In genomic region chr12:80941916-80942315, GRCh38 we compare ENCODE assay signal across 16 cellular contexts.
DNase-seq lines count a peak whose midpoint lies in the region; ATAC-seq and TF ChIP-seq lines count a peak whose summit lies in the region.
"Had no signal": no experiment of that assay in that cellular context is flagged by ENCODE, and none has a peak within 500 bp of the region (broad histone marks: within the 10 kb centered on the region; RNA-seq: fewer than 3 reads in every experiment).

No MANE protein-coding gene starts in this region.

- peak; percentile 3 for DNase-seq in GM03348 (ENCODE audit: low spot score)
- DNase-seq in HL-60 (ENCODE audit: low read depth in 1 of 2, low spot score in 1 of 2) = no peak
- DNase-seq in adipocyte (ENCODE audit: low read depth) = peak; percentile 18
- no peak for DNase-seq in NCI-H526 (lab: John Stamatoyannopoulos, UW)
- no peak for DNase-seq in stimulated activated naive CD8-positive, alpha-beta T cell treated with anti-CD3 and anti-CD28 coated beads, Interleukin-15, amount 100 ng/mL, for 72 hours
- DNase-seq: DND-41, H7, NCI-H1105 treated with DMSO at 0.1 percent for 48 hours, NCI-H1694, NCI-H2227 treated with DMSO at 0.1 percent for 48 hours, NCI-H524, PC-9, SJCRH30 had no signal

- H3K4me3 ChIP-seq in HL-60 (replicated peaks; ENCODE audit: insufficient read depth, low read length) (no peak overlapping the region), adipocyte (ENCODE audit: low read length) (no peak overlapping the region), neutrophil (ENCODE audit: low read depth in 1 of 2, low read length in 1 of 2) (no peak overlapping the region)
- H3K4me3 ChIP-seq: PC-9, SJCRH30 had no signal

- ATAC-seq in stimulated activated naive CD8-positive, alpha-beta T cell treated with anti-CD3 and anti-CD28 coated beads, Interleukin-15, amount 100 ng/mL, for 72 hours = no peak
- no peak for ATAC-seq in HG02973 (IDR thresholded peaks at IDR 0.05; ENCODE audit: unreplicated experiment)

- H3K27me3 ChIP-seq in HL-60 (ENCODE audit: insufficient read depth, poor library complexity, severe bottlenecking) = no peaks in the 10 kb centered on the region
- H3K27me3 ChIP-seq in adipocyte (replicated peaks; ENCODE audit: control insufficient read depth, insufficient read depth, low read length) = no peaks in the 10 kb centered on the region
- no peaks in the 10 kb centered on the region for H3K27me3 ChIP-seq in neutrophil
- H3K27me3 ChIP-seq: SJCRH30 had no signal

- no peaks in the 10 kb centered on the region for H3K4me1 Mint-ChIP-seq in stimulated activated naive CD8-positive, alpha-beta T cell treated with anti-CD3 and anti-CD28 coated beads, Interleukin-15, amount 100 ng/mL, for 72 hours

- H3K9me3 Mint-ChIP-seq in stimulated activated naive CD8-positive, alpha-beta T cell treated with anti-CD3 and anti-CD28 coated beads, Interleukin-15, amount 100 ng/mL, for 72 hours = no peaks in the 10 kb centered on the region
- H3K9me3 Mint-ChIP-seq: CD14-positive monocyte had no signal

- peaks cover 18% of the 10 kb centered on the region for H3K27me3 Mint-ChIP-seq in stimulated activated naive CD8-positive, alpha-beta T cell treated with anti-CD3 and anti-CD28 coated beads, Interleukin-15, amount 100 ng/mL, for 72 hours

- H3K9me3 ChIP-seq in adipocyte (ENCODE audit: control insufficient read depth, low read length) (no peaks in the 10 kb centered on the region), neutrophil (no peaks in the 10 kb centered on the region)
- H3K9me3 ChIP-seq: SJCRH30 had no signal

- peaks cover 12% of the 10 kb centered on the region for H3K4me1 ChIP-seq in adipocyte (ENCODE audit: control insufficient read depth, insufficient read depth, low read length)
- H3K4me1 ChIP-seq in neutrophil (ENCODE audit: control insufficient read depth in 1 of 2, insufficient read depth in 1 of 2, low read depth in 1 of 2, low read length in 1 of 2) = peaks cover 61 to 63% of the 10 kb centered on the region in 2 experiments

- TF ChIP-seq CTCF in HL-60 (IDR thresholded peaks at IDR 0.05; ENCODE audit: insufficient read depth, low read length) (no peak), neutrophil (IDR thresholded peaks at IDR 0.05) (no peak)

- H3K9ac ChIP-seq in adipocyte (ENCODE audit: low read length) = no peak overlapping the region

- no peak overlapping the region for H3K4me3 Mint-ChIP-seq in stimulated activated naive CD8-positive, alpha-beta T cell treated with anti-CD3 and anti-CD28 coated beads, Interleukin-15, amount 100 ng/mL, for 72 hours
- H3K4me3 Mint-ChIP-seq: CD14-positive monocyte had no signal

- no peak overlapping the region for H3K27ac Mint-ChIP-seq in stimulated activated naive CD8-positive, alpha-beta T cell treated with anti-CD3 and anti-CD28 coated beads, Interleukin-15, amount 100 ng/mL, for 72 hours

- peak overlapping the region; percentile 98 for H3K27ac ChIP-seq in HL-60 (replicated peaks)
- H3K27ac ChIP-seq in neutrophil = peak overlapping the region; percentile 94
- H3K27ac ChIP-seq: PC-9, SJCRH30 had no signal

- no peaks in the 10 kb centered on the region for H3K36me3 ChIP-seq in adipocyte (ENCODE audit: control insufficient read depth, insufficient read depth, low read length, severe bottlenecking)
- H3K36me3 ChIP-seq in neutrophil = peaks cover 16% of the 10 kb centered on the region
- H3K36me3 ChIP-seq: SJCRH30 had no signal

Comparison
In these comparisons a context has a peak if more than half of its experiments do, and no peak if none do; other contexts are left out.
1. DNase-seq: peak in GM03348 (single experiment) and adipocyte (single experiment); none in HL-60 (0 of 2), NCI-H526 (0 of 2) and stimulated activated naive CD8-positive, alpha-beta T cell treated with anti-CD3 and anti-CD28 coated beads, Interleukin-15, amount 100 ng/mL, for 72 hours (0 of 2).